Comparison of ENCODE assay signal across 23 cellular contexts in the genomic region with DNA sequence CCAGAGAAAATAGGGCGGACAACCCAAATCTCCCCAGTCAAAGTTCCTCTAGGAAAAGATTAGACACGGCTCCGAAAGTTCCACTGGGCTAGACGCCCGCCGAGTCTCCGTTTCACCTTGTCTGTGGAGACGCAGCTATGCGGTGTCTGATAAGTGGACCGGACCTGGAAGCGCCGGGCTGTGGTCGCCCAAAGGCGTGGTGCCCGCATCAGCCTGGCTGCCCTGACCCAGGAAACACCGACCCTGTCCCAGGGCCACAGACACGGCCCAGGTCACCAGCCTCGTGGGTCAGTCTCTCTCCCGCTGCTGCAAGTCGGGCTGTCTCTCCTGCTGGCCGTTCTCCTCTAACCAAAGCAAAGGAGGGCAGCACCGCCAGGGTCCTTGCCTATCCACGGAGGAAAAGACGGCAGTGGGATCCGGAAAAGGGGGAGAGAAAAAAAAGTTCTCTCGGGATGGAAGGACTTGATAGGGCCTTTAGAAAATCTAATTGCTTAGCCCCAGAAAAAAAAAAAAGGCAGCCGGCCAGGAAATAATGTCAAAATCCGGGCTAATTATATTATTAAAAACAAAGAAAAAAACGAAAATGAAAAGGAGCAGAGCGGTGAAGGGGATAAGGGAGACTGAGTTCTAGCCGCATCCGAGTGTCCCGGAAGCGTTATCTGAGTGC. TPM values are rescaled to one million over a fixed set of nuclear protein-coding genes. Genes with fewer than 3 reads are reported as not detected.
DNase-seq lines count a peak whose midpoint lies in the region; ATAC-seq and TF ChIP-seq lines count a peak whose summit lies in the region.
"Had no signal": no experiment of that assay in that cellular context is flagged by ENCODE, and none has a peak within 500 bp of the region (broad histone marks: within the 10 kb centered on the region; RNA-seq: fewer than 3 reads in every experiment).

No MANE protein-coding gene starts in this region.

- peak overlapping the region; percentile 87 for H3K27ac ChIP-seq in esophagus (ENCODE audit: low read depth in 2 of 2, low read length in 1 of 2)
- peak overlapping the region; percentile 99 for H3K27ac ChIP-seq in stomach smooth muscle (ENCODE audit: low read length)
- H3K27ac ChIP-seq in CD8-positive, alpha-beta T cell (ENCODE audit: low read depth, low read length) = no peak overlapping the region
- H3K27ac ChIP-seq: A549, uterus had no signal

- H3K36me3 Mint-ChIP-seq in activated CD8-positive, alpha-beta memory T cell treated with anti-CD3 and anti-CD28 coated beads, Interleukin-2, amount 10 ng/mL, durations not matched to agents 7 days and 5 days = no peaks in the 10 kb centered on the region
- no peaks in the 10 kb centered on the region for H3K36me3 Mint-ChIP-seq in CD8-positive, alpha-beta T cell
- H3K36me3 Mint-ChIP-seq: CD4-positive, CD25-positive, alpha-beta regulatory T cell; stimulated activated effector memory CD8-positive, alpha-beta T cell treated with anti-CD3 and anti-CD28 coated beads, Interleukin-12 subunit alpha, Interleukin-12 subunit beta, amount 100 ng/mL, for 72 hours had no signal

- DNase-seq in activated CD8-positive, alpha-beta memory T cell treated with anti-CD3 and anti-CD28 coated beads, Interleukin-2, amount 10 ng/mL, durations not matched to agents 7 days and 5 days = no peak
- DNase-seq in activated CD8-positive, alpha-beta memory T cell treated with anti-CD3 and anti-CD28 coated beads for 24 hours = no peak
- DNase-seq in head of caudate nucleus (no peak), kidney tubule cell (ENCODE audit: low spot score) (no peak)
- no peak for DNase-seq in CD8-positive, alpha-beta T cell
- DNase-seq: activated CD4-positive, alpha-beta T cell treated with anti-CD3 and anti-CD28 coated beads for 1 hour; amygdala; CD4-positive, CD25-positive, alpha-beta regulatory T cell; central memory CD4-positive, alpha-beta T cell; effector memory CD4-positive, alpha-beta T cell; foreskin melanocyte; MM.1S; NCI-H2029; NCI-H510A; nucleus accumbens; SHP77 treated with DMSO at 0.1 percent for 48 hours; uterus had no signal

- H3K36me3 ChIP-seq in esophagus (ENCODE audit: control insufficient read depth in 2 of 2, insufficient read depth in 2 of 2, low read length in 1 of 2) = no peaks in the 10 kb centered on the region
- no peaks in the 10 kb centered on the region for H3K36me3 ChIP-seq in mucosa of stomach (ENCODE audit: control insufficient read depth, insufficient read depth, low read length)
- no peaks in the 10 kb centered on the region for H3K36me3 ChIP-seq in stomach smooth muscle (ENCODE audit: control insufficient read depth in 2 of 2, insufficient read depth in 2 of 2, low read length in 2 of 2)
- no peaks in the 10 kb centered on the region for H3K36me3 ChIP-seq in CD8-positive, alpha-beta T cell (ENCODE audit: insufficient read depth, low read length)
- H3K36me3 ChIP-seq: uterus had no signal

- no peak overlapping the region for H3K4me3 Mint-ChIP-seq in activated CD8-positive, alpha-beta memory T cell treated with anti-CD3 and anti-CD28 coated beads, Interleukin-2, amount 10 ng/mL, durations not matched to agents 7 days and 5 days
- no peak overlapping the region for H3K4me3 Mint-ChIP-seq in CD8-positive, alpha-beta T cell
- H3K4me3 Mint-ChIP-seq: CD4-positive, CD25-positive, alpha-beta regulatory T cell; stimulated activated effector memory CD8-positive, alpha-beta T cell treated with anti-CD3 and anti-CD28 coated beads, Interleukin-12 subunit alpha, Interleukin-12 subunit beta, amount 100 ng/mL, for 72 hours had no signal

- CTCF ChIA-PET in activated CD8-positive, alpha-beta memory T cell treated with anti-CD3 and anti-CD28 coated beads, Interleukin-2, amount 10 ng/mL, durations not matched to agents 7 days and 5 days (lab: Charles Lee) = no interaction called here
- CTCF ChIA-PET in CD8-positive, alpha-beta T cell (lab: Charles Lee) = no interaction called here

- ATAC-seq in activated CD8-positive, alpha-beta memory T cell treated with anti-CD3 and anti-CD28 coated beads, Interleukin-2, amount 10 ng/mL, durations not matched to agents 7 days and 5 days = no peak
- no peak for ATAC-seq in CD8-positive, alpha-beta T cell
- ATAC-seq: A549; HCT116; stimulated activated effector memory CD8-positive, alpha-beta T cell treated with anti-CD3 and anti-CD28 coated beads, Interleukin-12 subunit alpha, Interleukin-12 subunit beta, amount 100 ng/mL, for 72 hours had no signal

- H3K27me3 ChIP-seq in esophagus (ENCODE audit: control insufficient read depth in 1 of 2, insufficient read depth in 2 of 2, low read length in 2 of 2) = peaks cover 2 to 14% of the 10 kb centered on the region in 2 donors
- peaks cover 81% of the 10 kb centered on the region for H3K27me3 ChIP-seq in mucosa of stomach (ENCODE audit: control insufficient read depth, insufficient read depth, low read length)
- peaks cover 2 to 3% of the 10 kb centered on the region in 2 donors for H3K27me3 ChIP-seq in stomach smooth muscle (ENCODE audit: control insufficient read depth in 1 of 2, insufficient read depth in 2 of 2, low read length in 2 of 2)
- H3K27me3 ChIP-seq in CD8-positive, alpha-beta T cell (ENCODE audit: insufficient read depth, low read length) = peaks cover 15% of the 10 kb centered on the region

- H3K4me1 Mint-ChIP-seq in activated CD8-positive, alpha-beta memory T cell treated with anti-CD3 and anti-CD28 coated beads, Interleukin-2, amount 10 ng/mL, durations not matched to agents 7 days and 5 days = no peaks in the 10 kb centered on the region
- H3K4me1 Mint-ChIP-seq in CD8-positive, alpha-beta T cell (ENCODE audit: low read depth) = peaks cover 2% of the 10 kb centered on the region
- H3K4me1 Mint-ChIP-seq: stimulated activated effector memory CD8-positive, alpha-beta T cell treated with anti-CD3 and anti-CD28 coated beads, Interleukin-12 subunit alpha, Interleukin-12 subunit beta, amount 100 ng/mL, for 72 hours had no signal

- H3K9ac ChIP-seq in mucosa of stomach (ENCODE audit: low read length) = peak overlapping the region; percentile 48
- H3K9ac ChIP-seq in stomach smooth muscle (ENCODE audit: low read length in 2 of 2) = peak overlapping the region; percentile 92 to 100

- WGBS in esophagus, 2 donors = 13 to 20% methylated on average over 34 of the region's 34 CpGs

- peak overlapping the region in 1 of 2 donors; percentile 19 for H3K4me3 ChIP-seq in esophagus (ENCODE audit: low read depth in 1 of 2, low read length in 2 of 2)
- H3K4me3 ChIP-seq in mucosa of stomach (ENCODE audit: low read length) = no peak overlapping the region
- H3K4me3 ChIP-seq in stomach smooth muscle (ENCODE audit: low read length in 2 of 2) = peak overlapping the region; percentile 79 to 86
- H3K4me3 ChIP-seq in CD8-positive, alpha-beta T cell (ENCODE audit: low read depth, low read length) = no peak overlapping the region
- H3K4me3 ChIP-seq: A549, uterus had no signal

- H3K4me1 ChIP-seq in esophagus (ENCODE audit: control insufficient read depth in 2 of 2, insufficient read depth in 2 of 2, low read length in 1 of 2) (peaks cover 0 to 2% of the 10 kb centered on the region in 2 donors), mucosa of stomach (ENCODE audit: control insufficient read depth, insufficient read depth, low read length) (peaks cover 4% of the 10 kb centered on the region), stomach smooth muscle (ENCODE audit: control insufficient read depth, insufficient read depth, low read length) (peaks cover 65% of the 10 kb centered on the region)
- H3K4me1 ChIP-seq in CD8-positive, alpha-beta T cell (ENCODE audit: insufficient read depth, low read length) = no peaks in the 10 kb centered on the region
- H3K4me1 ChIP-seq: A549 had no signal

- TF ChIP-seq CTCF in CD8-positive, alpha-beta T cell (IDR thresholded peaks at IDR 0.05) = no peak

- no peaks in the 10 kb centered on the region for H3K9me3 Mint-ChIP-seq in activated CD8-positive, alpha-beta memory T cell treated with anti-CD3 and anti-CD28 coated beads, Interleukin-2, amount 10 ng/mL, durations not matched to agents 7 days and 5 days (ENCODE audit: low read depth)
- no peaks in the 10 kb centered on the region for H3K9me3 Mint-ChIP-seq in CD8-positive, alpha-beta T cell
- H3K9me3 Mint-ChIP-seq: stimulated activated effector memory CD8-positive, alpha-beta T cell treated with anti-CD3 and anti-CD28 coated beads, Interleukin-12 subunit alpha, Interleukin-12 subunit beta, amount 100 ng/mL, for 72 hours had no signal

- no peaks in the 10 kb centered on the region for H3K9me3 ChIP-seq in esophagus (ENCODE audit: control insufficient read depth in 2 of 2, insufficient read depth in 1 of 2, low read depth in 1 of 2, low read length in 1 of 2)
- no peaks in the 10 kb centered on the region for H3K9me3 ChIP-seq in mucosa of stomach (ENCODE audit: control insufficient read depth, low read length)
- no peaks in the 10 kb centered on the region for H3K9me3 ChIP-seq in stomach smooth muscle (ENCODE audit: control insufficient read depth in 2 of 2, low read length in 2 of 2)
- no peaks in the 10 kb centered on the region for H3K9me3 ChIP-seq in CD8-positive, alpha-beta T cell (ENCODE audit: low read length)
- H3K9me3 ChIP-seq: A549, uterus had no signal

- H3K27ac Mint-ChIP-seq in activated CD8-positive, alpha-beta memory T cell treated with anti-CD3 and anti-CD28 coated beads, Interleukin-2, amount 10 ng/mL, durations not matched to agents 7 days and 5 days = peak overlapping the region; percentile 46
- no peak overlapping the region for H3K27ac Mint-ChIP-seq in CD8-positive, alpha-beta T cell
- H3K27ac Mint-ChIP-seq: CD4-positive, CD25-positive, alpha-beta regulatory T cell; stimulated activated effector memory CD8-positive, alpha-beta T cell treated with anti-CD3 and anti-CD28 coated beads, Interleukin-12 subunit alpha, Interleukin-12 subunit beta, amount 100 ng/mL, for 72 hours had no signal

- POLR2A ChIA-PET in CD8-positive, alpha-beta T cell (lab: Charles Lee) = no interaction called here

- peaks cover 78% of the 10 kb centered on the region for H3K27me3 Mint-ChIP-seq in activated CD8-positive, alpha-beta memory T cell treated with anti-CD3 and anti-CD28 coated beads, Interleukin-2, amount 10 ng/mL, durations not matched to agents 7 days and 5 days
- peaks cover 58% of the 10 kb centered on the region for H3K27me3 Mint-ChIP-seq in CD8-positive, alpha-beta T cell (ENCODE audit: low read depth)

- intact Hi-C loops in head of caudate nucleus (cut with DNase I) = no loop called here
- intact Hi-C loops in CD8-positive, alpha-beta T cell (cut with DNase I, micrococcal nuclease) = no loop called here

RNA-seq across cellular contexts. Expression of gene FOXF1, which starts 13.9 kb away (rescaled TPM):
- not detected for total RNA-seq in activated CD8-positive, alpha-beta memory T cell treated with anti-CD3 and anti-CD28 coated beads, Interleukin-2, amount 10 ng/mL, durations not matched to agents 7 days and 5 days
- 1 to 10 TPM; 2.1 to 4.6 TPM for polyA plus RNA-seq in esophagus
- total RNA-seq in CD8-positive, alpha-beta T cell = not detected
- total RNA-seq: CD4-positive, CD25-positive, alpha-beta regulatory T cell had no signal
- polyA plus RNA-seq: A549; CD4-positive, CD25-positive, alpha-beta regulatory T cell had no signal

RNA-seq across cellular contexts. Expression of gene MTHFSD, which starts 58.6 kb away (rescaled TPM):
- total RNA-seq in activated CD8-positive, alpha-beta memory T cell treated with anti-CD3 and anti-CD28 coated beads, Interleukin-2, amount 10 ng/mL, durations not matched to agents 7 days and 5 days = 10 to 100 TPM; 23.2 to 25.3 TPM
- 10 to 100 TPM in 1 of 2 donors, 1 to 10 TPM in 1; 9.7 to 14.1 TPM for polyA plus RNA-seq in esophagus
- total RNA-seq in CD8-positive, alpha-beta T cell = 1 to 10 TPM; 6.2 to 7.8 TPM

Comparison
In these comparisons a context has a peak if more than half of its experiments do, and no peak if none do; other contexts are left out.
1. H3K4me3 ChIP-seq: peak in stomach smooth muscle (2 of 2); none in mucosa of stomach (single experiment) and CD8-positive, alpha-beta T cell (single experiment).